Comparison of ENCODE assay signal across 5 cellular contexts in the genomic region with DNA sequence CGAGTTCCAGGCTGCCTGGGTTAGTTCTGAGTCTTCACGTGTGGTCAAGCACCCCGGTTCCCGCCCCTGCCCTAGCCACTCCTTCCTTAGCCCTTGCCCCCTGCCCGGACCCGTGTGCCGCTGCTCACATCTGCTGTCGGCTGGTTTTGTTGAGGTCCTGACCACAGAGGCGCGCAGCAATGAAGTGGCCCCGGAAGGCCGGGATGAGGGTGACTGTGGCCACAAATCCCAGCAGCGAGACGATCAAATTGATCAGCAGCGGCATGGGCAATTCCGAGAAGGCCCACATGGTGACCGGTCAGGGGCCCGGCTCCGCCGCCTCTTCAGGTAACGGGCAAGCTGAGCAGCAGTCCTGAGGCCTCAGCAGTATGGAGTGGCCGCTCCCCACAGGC. TPM values are rescaled to one million over a fixed set of nuclear protein-coding genes. Genes with fewer than 3 reads are reported as not detected.
DNase-seq lines count a peak whose midpoint lies in the region; ATAC-seq and TF ChIP-seq lines count a peak whose summit lies in the region.

No MANE protein-coding gene starts in this region.

- intact Hi-C loops in sciatic nerve (cut with DNase I) = no loop called here

- peak; percentile 25 for DNase-seq in GM20000 (ENCODE audit: low spot score)
- peak; percentile 49 for DNase-seq in HuH-7 (ENCODE audit: low spot score)
- DNase-seq in ecto neural progenitor cell (ENCODE audit: low spot score) = peak; percentile 88
- no peak for DNase-seq in sciatic nerve (ENCODE audit: low spot score)
- no peak for DNase-seq in GM13976 (ENCODE audit: low spot score)

- in situ Hi-C loops in GM13976 (cut with MboI; ENCODE audit: low sequenced_read_pairs, unreplicated experiment) = no loop called here

- ATAC-seq in sciatic nerve = peak; percentile 4

- TF ChIP-seq CTCF in GM20000 (IDR thresholded peaks at IDR 0.05; ENCODE audit: extremely low read depth, missing control alignments) (no peak), GM13976 (IDR thresholded peaks at IDR 0.05; ENCODE audit: borderline replicate concordance, control extremely low read depth, extremely low read depth, insufficient read depth, missing control alignments) (no peak)

RNA-seq across cellular contexts. Expression of gene DPAGT1, which starts 0.3 kb away (rescaled TPM):
- 28.9 TPM for total RNA-seq in sciatic nerve

RNA-seq across cellular contexts. Expression of gene C2CD2L, which starts 5.8 kb away (rescaled TPM):
- 12.1 TPM for total RNA-seq in sciatic nerve

RNA-seq across cellular contexts. Expression of gene HMBS, which starts 16.7 kb away (rescaled TPM):
- total RNA-seq in sciatic nerve = 10.7 TPM

RNA-seq across cellular contexts. Expression of gene HINFP, which starts 20.0 kb away (rescaled TPM):
- total RNA-seq in sciatic nerve = 30.4 TPM

RNA-seq across cellular contexts. Expression of gene VPS11, which starts 33.7 kb away (rescaled TPM):
- 37.2 TPM for total RNA-seq in sciatic nerve

Comparison
In these comparisons a context has a peak if more than half of its experiments do, and no peak if none do; other contexts are left out.
1. DNase-seq: peak in GM20000 (single experiment), HuH-7 (single experiment) and ecto neural progenitor cell (single experiment); none in sciatic nerve (single experiment) and GM13976 (single experiment).